ENCODE assay signal across 1 cellular context in the genomic region with DNA sequence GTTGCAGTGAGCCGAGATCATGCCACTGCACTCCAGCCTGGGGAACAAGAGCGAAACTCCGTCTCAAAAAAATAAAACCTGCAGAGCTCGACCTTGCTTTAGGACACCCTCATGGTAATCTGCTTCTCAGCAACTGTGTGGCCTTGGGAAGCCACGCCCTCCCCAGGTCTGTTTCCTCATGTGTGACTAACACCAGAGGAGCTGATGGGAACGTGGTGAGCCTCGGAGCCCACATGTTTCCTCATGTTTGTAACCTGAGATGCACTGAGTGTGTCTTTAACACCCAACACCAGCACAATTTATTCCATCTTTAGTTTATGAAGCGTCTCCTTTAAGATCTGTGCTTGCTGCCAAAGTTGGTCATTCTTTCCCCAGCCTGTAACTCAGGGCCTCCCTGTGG.
TF ChIP-seq lines count a peak whose summit lies in the region.

No MANE protein-coding gene starts in this region.

TF ChIP-seq in WTC11, 78 proteins besides CTCF, POLR2A, EP300 and RAD21 (continued from another document):
- TF ChIP-seq, protein P1, sequence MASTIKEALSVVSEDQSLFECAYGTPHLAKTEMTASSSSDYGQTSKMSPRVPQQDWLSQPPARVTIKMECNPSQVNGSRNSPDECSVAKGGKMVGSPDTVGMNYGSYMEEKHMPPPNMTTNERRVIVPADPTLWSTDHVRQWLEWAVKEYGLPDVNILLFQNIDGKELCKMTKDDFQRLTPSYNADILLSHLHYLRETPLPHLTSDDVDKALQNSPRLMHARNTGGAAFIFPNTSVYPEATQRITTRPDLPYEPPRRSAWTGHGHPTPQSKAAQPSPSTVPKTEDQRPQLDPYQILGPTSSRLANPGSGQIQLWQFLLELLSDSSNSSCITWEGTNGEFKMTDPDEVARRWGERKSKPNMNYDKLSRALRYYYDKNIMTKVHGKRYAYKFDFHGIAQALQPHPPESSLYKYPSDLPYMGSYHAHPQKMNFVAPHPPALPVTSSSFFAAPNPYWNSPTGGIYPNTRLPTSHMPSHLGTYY (CRISPR knock-in tag; IDR thresholded peaks at IDR 0.05) = no peak
- no peak for TF ChIP-seq TCF7 (CRISPR knock-in tag; IDR thresholded peaks at IDR 0.05; ENCODE audit: low read depth)
- TF ChIP-seq GRHL2 (CRISPR knock-in tag; IDR thresholded peaks at IDR 0.05; ENCODE audit: insufficient replicate concordance, severe bottlenecking) = no peak
- TF ChIP-seq NR1H2 (CRISPR knock-in tag; IDR thresholded peaks at IDR 0.05) = no peak
- TF ChIP-seq, protein P2, sequence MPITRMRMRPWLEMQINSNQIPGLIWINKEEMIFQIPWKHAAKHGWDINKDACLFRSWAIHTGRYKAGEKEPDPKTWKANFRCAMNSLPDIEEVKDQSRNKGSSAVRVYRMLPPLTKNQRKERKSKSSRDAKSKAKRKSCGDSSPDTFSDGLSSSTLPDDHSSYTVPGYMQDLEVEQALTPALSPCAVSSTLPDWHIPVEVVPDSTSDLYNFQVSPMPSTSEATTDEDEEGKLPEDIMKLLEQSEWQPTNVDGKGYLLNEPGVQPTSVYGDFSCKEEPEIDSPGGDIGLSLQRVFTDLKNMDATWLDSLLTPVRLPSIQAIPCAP (CRISPR knock-in tag; IDR thresholded peaks at IDR 0.05) = no peak
